ENCODE assay signal across 11 cellular contexts in genomic region chr18:11512096-11513030, GRCh38.
DNase-seq lines count a peak whose midpoint lies in the region; TF ChIP-seq lines count a peak whose summit lies in the region.
"Had no signal": no experiment of that assay in that cellular context is flagged by ENCODE, and none has a peak within 500 bp of the region (broad histone marks: within the 10 kb centered on the region; RNA-seq: fewer than 3 reads in every experiment).

No MANE protein-coding gene starts in this region.

- 65 to 85% methylated on average over 8 of the region's 8 CpGs for WGBS in sigmoid colon, 2 donors

- no peaks in the 10 kb centered on the region for H3K36me3 Mint-ChIP-seq in MCF 10A (ENCODE audit: insufficient read depth, unreplicated experiment)
- no peaks in the 10 kb centered on the region for H3K36me3 Mint-ChIP-seq in chondrocyte (ENCODE audit: low read depth)

- CTCF ChIA-PET in MCF 10A (lab: Yijun Ruan, JAX): interaction anchor here (0.5 to 6.9 kb wide), 30 partner anchors 10 to 1349 kb away, joined by 3 to 114 read pairs (median 4); no protein-coding TSS in a partner anchor

- DNase-seq in MCF 10A (ENCODE audit: unreplicated experiment) (peak; percentile 68), breast epithelium (ENCODE audit: low spot score in 2 of 2) (no peak), HT1080 (ENCODE audit: low read depth) (peak; percentile 26), chondrocyte (ENCODE audit: low spot score) (no peak), sigmoid colon (no peak), NCI-H1694 treated with DMSO at 0.1 percent for 48 hours (lab: John Stamatoyannopoulos, UW) (no peak)
- DNase-seq in central memory CD4-positive, alpha-beta T cell: no peak
- DNase-seq: T-helper 9 cell had no signal

- no peak overlapping the region for H3K27ac Mint-ChIP-seq in MCF 10A (ENCODE audit: low read depth, unreplicated experiment)
- H3K27ac Mint-ChIP-seq in chondrocyte (ENCODE audit: unreplicated experiment): no peak overlapping the region

- H3K27ac ChIP-seq in breast epithelium (no peak overlapping the region), skeletal muscle tissue (ENCODE audit: low read depth, low read length) (no peak overlapping the region), sigmoid colon (no peak overlapping the region)
- H3K27ac ChIP-seq: suprapubic skin had no signal

- H3K4me1 Mint-ChIP-seq in MCF 10A (ENCODE audit: insufficient read depth, unreplicated experiment) (no peaks in the 10 kb centered on the region), chondrocyte (ENCODE audit: low read depth) (peaks cover 7% of the 10 kb centered on the region)
- H3K4me1 Mint-ChIP-seq: neural crest cell had no signal

- BruUV-seq in MCF 10A (replicated peaks; lab: Mats Ljungman, UMichigan): no TSS peak

- no peaks in the 10 kb centered on the region for H3K9me3 Mint-ChIP-seq in MCF 10A (ENCODE audit: unreplicated experiment)
- no peaks in the 10 kb centered on the region for H3K9me3 Mint-ChIP-seq in chondrocyte (ENCODE audit: low read depth)
- H3K9me3 Mint-ChIP-seq: neural crest cell had no signal

- H3K27me3 Mint-ChIP-seq in MCF 10A (ENCODE audit: insufficient read depth, unreplicated experiment): peaks cover 17% of the 10 kb centered on the region
- no peaks in the 10 kb centered on the region for H3K27me3 Mint-ChIP-seq in chondrocyte (ENCODE audit: low read depth)

- peak overlapping the region in 2 of 3 donors; percentile 1 to 35 for H3K9ac ChIP-seq in skeletal muscle tissue (ENCODE audit: low read depth in 1 of 3, low read length in 3 of 3)

- H3K4me1 ChIP-seq in breast epithelium (no peaks in the 10 kb centered on the region), skeletal muscle tissue (ENCODE audit: control insufficient read depth in 3 of 3, insufficient read depth in 3 of 3, low read length in 3 of 3) (peaks cover 6 to 14% (median 9%) of the 10 kb centered on the region in 3 donors), sigmoid colon (no peaks in the 10 kb centered on the region)
- H3K4me1 ChIP-seq: suprapubic skin had no signal

- TF ChIP-seq EP300 in sigmoid colon (IDR thresholded peaks at IDR 0.05): no peak

- H3K27me3 ChIP-seq in breast epithelium: no peaks in the 10 kb centered on the region
- H3K27me3 ChIP-seq in skeletal muscle tissue (ENCODE audit: control insufficient read depth in 3 of 3, insufficient read depth in 3 of 3, low read length in 3 of 3): no peaks in the 10 kb centered on the region
- no peaks in the 10 kb centered on the region for H3K27me3 ChIP-seq in sigmoid colon
- H3K27me3 ChIP-seq: suprapubic skin had no signal

- H3K4me3 Mint-ChIP-seq in MCF 10A (ENCODE audit: unreplicated experiment) (no peak overlapping the region), chondrocyte (ENCODE audit: unreplicated experiment) (no peak overlapping the region)
- H3K4me3 Mint-ChIP-seq: neural crest cell had no signal

- peaks cover 4% of the 10 kb centered on the region for H3K36me3 ChIP-seq in breast epithelium
- H3K36me3 ChIP-seq in skeletal muscle tissue (ENCODE audit: control insufficient read depth in 3 of 3, insufficient read depth in 3 of 3, low read length in 3 of 3): no peaks in the 10 kb centered on the region
- H3K36me3 ChIP-seq in sigmoid colon: no peaks in the 10 kb centered on the region
- H3K36me3 ChIP-seq: suprapubic skin had no signal

- POLR2A ChIA-PET in MCF 10A (lab: Yijun Ruan, JAX): interaction anchor here (0.6 to 2.0 kb wide), 5 partner anchors 11 to 358 kb away, joined by 4 to 18 read pairs (median 5); no protein-coding TSS in a partner anchor

- TF ChIP-seq POLR2A in breast epithelium (IDR thresholded peaks at IDR 0.05) (no peak), sigmoid colon (IDR thresholded peaks at IDR 0.05) (no peak)

- H3K4me3 ChIP-seq in breast epithelium (no peak overlapping the region), skeletal muscle tissue (ENCODE audit: low read length in 3 of 3) (no peak overlapping the region), sigmoid colon (no peak overlapping the region)
- H3K4me3 ChIP-seq: suprapubic skin had no signal

- no peaks in the 10 kb centered on the region for H3K9me3 ChIP-seq in breast epithelium
- no peaks in the 10 kb centered on the region for H3K9me3 ChIP-seq in skeletal muscle tissue (ENCODE audit: control insufficient read depth in 3 of 3, low read length in 3 of 3)
- H3K9me3 ChIP-seq in sigmoid colon: no peaks in the 10 kb centered on the region
- H3K9me3 ChIP-seq: suprapubic skin had no signal

- intact Hi-C loops in MCF 10A (cut with micrococcal nuclease): loop anchor here (1.0 to 10.0 kb wide), 6 partner anchors 40 to 660 kb away; no protein-coding TSS in a partner anchor
- intact Hi-C loops in breast epithelium (cut with DNase I; ENCODE audit: low total_unique reads): no loop called here
- intact Hi-C loops in sigmoid colon (cut with DNase I): no loop called here

- TF ChIP-seq CTCF in MCF 10A (IDR thresholded peaks at IDR 0.05; ENCODE audit: unreplicated experiment): peak; percentile 74
- TF ChIP-seq CTCF in breast epithelium (IDR thresholded peaks at IDR 0.05): no peak
- peak; percentile 77 for TF ChIP-seq CTCF in chondrocyte (IDR thresholded peaks at IDR 0.05)
- no peak for TF ChIP-seq CTCF in sigmoid colon (IDR thresholded peaks at IDR 0.05)

Comparison
In these comparisons a context has a peak if more than half of its experiments do, and no peak if none do; other contexts are left out.
1. DNase-seq: peak in MCF 10A (single experiment) and HT1080 (single experiment); none in breast epithelium (0 of 2), chondrocyte (single experiment), sigmoid colon (single experiment), central memory CD4-positive, alpha-beta T cell (single experiment) and NCI-H1694 treated with DMSO at 0.1 percent for 48 hours (single experiment).
2. CTCF ChIP-seq: peak in MCF 10A (single experiment) and chondrocyte (single experiment); none in breast epithelium (0 of 3) and sigmoid colon (0 of 4).